In the genomic region with DNA sequence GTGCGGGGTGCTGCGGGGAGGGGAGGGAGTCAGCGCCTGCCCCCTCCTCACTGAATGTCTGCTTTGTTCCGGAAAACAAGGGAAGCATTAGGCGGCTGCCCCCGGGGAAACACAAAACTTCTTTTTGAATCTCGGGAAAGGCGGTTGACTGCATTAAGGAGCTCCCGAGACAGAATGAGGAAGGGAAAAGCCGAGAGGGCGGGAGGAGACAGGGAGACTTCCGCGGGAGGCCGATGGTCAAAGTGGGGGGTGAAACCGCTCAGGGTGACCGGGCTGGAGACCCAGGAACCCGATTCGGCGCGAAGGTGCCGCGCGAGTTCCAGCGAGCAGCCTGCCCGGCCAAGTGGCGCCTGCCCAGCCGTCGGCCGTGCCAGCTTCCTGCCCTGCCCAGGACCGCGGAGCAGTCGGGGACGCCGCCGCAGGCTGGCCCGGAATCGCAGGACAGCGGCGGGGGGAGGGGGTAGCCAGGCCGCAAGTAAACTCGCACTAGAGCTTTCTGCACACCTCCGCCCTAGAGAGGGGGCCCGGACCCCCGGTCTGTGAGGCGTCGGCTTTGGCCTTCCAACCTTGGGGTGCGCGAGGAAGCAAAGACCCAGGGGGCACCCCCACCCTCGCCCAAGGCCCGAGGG, we compare ENCODE assay signal across 8 cellular contexts.
DNase-seq lines count a peak whose midpoint lies in the region; ATAC-seq and TF ChIP-seq lines count a peak whose summit lies in the region.

No MANE protein-coding gene starts in this region.

- H3K27ac Mint-ChIP-seq in nephron: no peak overlapping the region

- no peaks in the 10 kb centered on the region for H3K79me2 ChIP-seq in SU-DHL-6 (ENCODE audit: insufficient read depth, low read length)

- TF ChIP-seq CTCF in SU-DHL-6 (IDR thresholded peaks at IDR 0.05; ENCODE audit: insufficient read depth, low read length, poor library complexity, severe bottlenecking) (no peak), nephron (IDR thresholded peaks at IDR 0.05; ENCODE audit: unreplicated experiment in 3 of 3) (no peak)

- H3K36me3 ChIP-seq in SU-DHL-6 (ENCODE audit: low read length): no peaks in the 10 kb centered on the region

- H3K9me3 Mint-ChIP-seq in nephron: peaks cover 2% of the 10 kb centered on the region

- no peaks in the 10 kb centered on the region for H3K9me2 ChIP-seq in SU-DHL-6 (replicated peaks; ENCODE audit: insufficient read depth, low read length)

- H2AFZ ChIP-seq in SU-DHL-6 (ENCODE audit: low read depth, low read length, severe bottlenecking): no peak overlapping the region

- ATAC-seq in GM19397 (IDR thresholded peaks at IDR 0.05; ENCODE audit: unreplicated experiment) (peak; percentile 2), GM21390 (IDR thresholded peaks at IDR 0.05; ENCODE audit: unreplicated experiment) (no peak)

- H3K4me3 Mint-ChIP-seq in nephron: peak overlapping the region; percentile 76 to 84 (median 81)

- H3K27me3 Mint-ChIP-seq in nephron (ENCODE audit: low read depth): peaks cover 9% of the 10 kb centered on the region

- H3K9me3 ChIP-seq in SU-DHL-6 (ENCODE audit: insufficient read depth, low read length): no peaks in the 10 kb centered on the region

- no peak overlapping the region for H3K27ac ChIP-seq in SU-DHL-6 (ENCODE audit: low read depth, low read length)

- no peaks in the 10 kb centered on the region for H3K27me3 ChIP-seq in SU-DHL-6 (ENCODE audit: low read length)

- H3K36me3 Mint-ChIP-seq in nephron (ENCODE audit: low read depth): no peaks in the 10 kb centered on the region

- in situ Hi-C loops in ACHN (cut with HindIII; ENCODE audit: low pct_ligation_motif_present, low pct_unique_long_range_greater_than_20kb, low sequenced_read_pairs): no loop called here

- peak overlapping the region; percentile 62 for H3K4me2 ChIP-seq in SU-DHL-6 (ENCODE audit: low read depth, low read length, poor library complexity, severe bottlenecking)

- no peak overlapping the region for H3K4me3 ChIP-seq in SU-DHL-6 (ENCODE audit: insufficient read depth, low read length, poor library complexity, severe bottlenecking)

- H3K4me1 Mint-ChIP-seq in nephron: peaks cover 41% of the 10 kb centered on the region

- no peaks in the 10 kb centered on the region for H3F3A ChIP-seq in SU-DHL-6 (ENCODE audit: insufficient read depth)

- H3K9ac ChIP-seq in SU-DHL-6 (ENCODE audit: low read length): no peak overlapping the region

- DNase-seq in ACHN: peak; percentile 28
- DNase-seq in fibroblast of gingiva (ENCODE audit: low read depth): peak; percentile 37
- DNase-seq in activated CD4-positive, CD25-positive, alpha-beta regulatory T cell (lab: John Stamatoyannopoulos, UW): no peak
- no peak for DNase-seq in NCI-H1930 (lab: John Stamatoyannopoulos, UW)

- H4K20me1 ChIP-seq in SU-DHL-6 (ENCODE audit: low read depth, low read length): no peaks in the 10 kb centered on the region

Comparison
In these comparisons a context has a peak if more than half of its experiments do, and no peak if none do; other contexts are left out.
1. DNase-seq: peak in ACHN (single experiment) and fibroblast of gingiva (single experiment); none in activated CD4-positive, CD25-positive, alpha-beta regulatory T cell (0 of 4) and NCI-H1930 (0 of 2).